1 cellular context compared by ENCODE assay signal in the genomic region with DNA sequence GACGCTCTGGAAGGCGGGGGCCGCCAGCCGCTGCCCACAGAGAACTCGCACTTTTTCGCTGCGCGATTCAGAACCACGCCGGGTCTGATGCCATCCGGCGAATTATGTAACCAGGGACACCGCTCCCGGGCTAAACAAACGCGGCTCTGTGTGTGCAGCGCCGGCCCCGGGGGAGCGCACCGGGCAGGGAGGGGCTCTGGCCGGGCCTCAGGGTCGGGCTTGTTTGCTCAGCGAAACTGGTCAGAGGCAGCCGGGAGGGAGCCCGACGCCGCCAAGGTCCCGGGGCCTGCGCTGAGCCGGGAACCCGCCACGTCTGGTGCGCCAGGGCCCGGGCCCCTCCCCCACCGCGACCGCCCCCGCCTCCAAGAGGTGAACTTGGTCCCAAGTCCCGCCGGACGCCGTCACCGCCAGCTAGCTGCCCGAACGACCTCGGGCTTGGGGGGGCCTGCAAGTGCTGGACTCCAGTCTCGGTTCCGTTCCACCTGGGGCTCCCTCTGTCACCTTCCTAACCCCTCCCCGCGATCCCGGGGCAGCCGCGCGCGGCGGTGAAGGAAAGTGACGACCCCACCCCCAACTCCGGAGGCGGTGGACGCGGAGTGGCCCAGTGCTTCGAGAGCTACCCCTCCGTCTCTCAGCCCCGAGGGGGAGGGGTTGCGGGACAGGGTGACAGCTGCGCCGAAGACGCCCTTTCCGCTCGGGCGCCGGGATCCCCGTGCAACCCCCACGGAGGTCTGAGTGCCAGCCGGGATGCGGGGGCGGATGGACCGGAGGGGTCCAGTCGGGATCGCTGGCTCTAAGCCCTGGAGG.
TF ChIP-seq lines count a peak whose summit lies in the region.

No MANE protein-coding gene starts in this region.

TF ChIP-seq in HepG2, 621 proteins besides CTCF, POLR2A, EP300 and RAD21 (continued from another document and continues in another):
- TF ChIP-seq HNRNPLL (IDR thresholded peaks at IDR 0.05; ENCODE audit: low read depth, low read length, poor library complexity, severe bottlenecking): peak; percentile 67
- TF ChIP-seq ISX (CRISPR knock-in tag; conservative IDR thresholded peaks at IDR 0.05): 0 out of 2 replicates have a peak, but pooled peaks have one; percentile 14
- TF ChIP-seq RELA (CRISPR knock-in tag; IDR thresholded peaks at IDR 0.05): 0 out of 2 replicates have a peak, but pooled peaks have one; percentile 30
- TF ChIP-seq PAX8 (CRISPR knock-in tag; IDR thresholded peaks at IDR 0.05; ENCODE audit: borderline replicate concordance): no peak
- TF ChIP-seq BRCA1 (CRISPR knock-in tag; IDR thresholded peaks at IDR 0.05): peak; percentile 80; the same call in 1 of the 2 replicates
- peak; percentile 82 for TF ChIP-seq ZNF501 (CRISPR knock-in tag; IDR thresholded peaks at IDR 0.05)
- no peak for TF ChIP-seq GLI4 (CRISPR knock-in tag; IDR thresholded peaks at IDR 0.05; ENCODE audit: borderline replicate concordance)
- TF ChIP-seq ZHX2 (IDR thresholded peaks at IDR 0.05; ENCODE audit: low read depth): no peak
- TF ChIP-seq ZHX2 (CRISPR knock-in tag; IDR thresholded peaks at IDR 0.05; ENCODE audit: borderline replicate concordance): peak; percentile 37; the same call in 1 of the 2 replicates
- peak; percentile 77; the same call in 1 of the 2 replicates for TF ChIP-seq MIER3 (CRISPR knock-in tag; IDR thresholded peaks at IDR 0.05; ENCODE audit: borderline replicate concordance)
- TF ChIP-seq RBFOX2 (IDR thresholded peaks at IDR 0.05; ENCODE audit: low read depth, low read length): peak; percentile 88
- TF ChIP-seq THYN1 (CRISPR knock-in tag; IDR thresholded peaks at IDR 0.05; ENCODE audit: borderline replicate concordance, low read depth): no peak
- TF ChIP-seq, protein P1, sequence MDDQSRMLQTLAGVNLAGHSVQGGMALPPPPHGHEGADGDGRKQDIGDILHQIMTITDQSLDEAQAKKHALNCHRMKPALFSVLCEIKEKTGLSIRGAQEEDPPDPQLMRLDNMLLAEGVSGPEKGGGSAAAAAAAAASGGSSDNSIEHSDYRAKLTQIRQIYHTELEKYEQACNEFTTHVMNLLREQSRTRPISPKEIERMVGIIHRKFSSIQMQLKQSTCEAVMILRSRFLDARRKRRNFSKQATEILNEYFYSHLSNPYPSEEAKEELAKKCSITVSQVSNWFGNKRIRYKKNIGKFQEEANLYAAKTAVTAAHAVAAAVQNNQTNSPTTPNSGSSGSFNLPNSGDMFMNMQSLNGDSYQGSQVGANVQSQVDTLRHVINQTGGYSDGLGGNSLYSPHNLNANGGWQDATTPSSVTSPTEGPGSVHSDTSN (CRISPR knock-in tag; IDR thresholded peaks at IDR 0.05; ENCODE audit: borderline replicate concordance): no peak
- no peak; the same call in 1 of the 2 replicates for TF ChIP-seq NR2F6 (IDR thresholded peaks at IDR 0.05)
- peak; percentile 77 for TF ChIP-seq NR2F6 (CRISPR knock-in tag; IDR thresholded peaks at IDR 0.05)
- peak; percentile 18; the same call in 1 of the 2 replicates for TF ChIP-seq ZNF891 (CRISPR knock-in tag; IDR thresholded peaks at IDR 0.05)
- TF ChIP-seq HMGXB3 (CRISPR knock-in tag; IDR thresholded peaks at IDR 0.05; ENCODE audit: borderline replicate concordance): no peak; the same call in 1 of the 2 replicates
- 0 out of 2 replicates have a peak, but pooled peaks have one; percentile 35 for TF ChIP-seq FUBP1 (CRISPR knock-in tag; IDR thresholded peaks at IDR 0.05; ENCODE audit: borderline replicate concordance)
- peak; percentile 90 for TF ChIP-seq SKI (IDR thresholded peaks at IDR 0.05; ENCODE audit: partially characterized antibody)
- TF ChIP-seq, protein P2, sequence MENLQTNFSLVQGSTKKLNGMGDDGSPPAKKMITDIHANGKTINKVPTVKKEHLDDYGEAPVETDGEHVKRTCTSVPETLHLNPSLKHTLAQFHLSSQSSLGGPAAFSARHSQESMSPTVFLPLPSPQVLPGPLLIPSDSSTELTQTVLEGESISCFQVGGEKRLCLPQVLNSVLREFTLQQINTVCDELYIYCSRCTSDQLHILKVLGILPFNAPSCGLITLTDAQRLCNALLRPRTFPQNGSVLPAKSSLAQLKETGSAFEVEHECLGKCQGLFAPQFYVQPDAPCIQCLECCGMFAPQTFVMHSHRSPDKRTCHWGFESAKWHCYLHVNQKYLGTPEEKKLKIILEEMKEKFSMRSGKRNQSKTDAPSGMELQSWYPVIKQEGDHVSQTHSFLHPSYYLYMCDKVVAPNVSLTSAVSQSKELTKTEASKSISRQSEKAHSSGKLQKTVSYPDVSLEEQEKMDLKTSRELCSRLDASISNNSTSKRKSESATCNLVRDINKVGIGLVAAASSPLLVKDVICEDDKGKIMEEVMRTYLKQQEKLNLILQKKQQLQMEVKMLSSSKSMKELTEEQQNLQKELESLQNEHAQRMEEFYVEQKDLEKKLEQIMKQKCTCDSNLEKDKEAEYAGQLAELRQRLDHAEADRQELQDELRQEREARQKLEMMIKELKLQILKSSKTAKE (CRISPR knock-in tag; IDR thresholded peaks at IDR 0.05; ENCODE audit: borderline replicate concordance): peak; percentile 98
- no peak for TF ChIP-seq ZNF260 (CRISPR knock-in tag; IDR thresholded peaks at IDR 0.05; ENCODE audit: borderline replicate concordance, low read depth)
- no peak for TF ChIP-seq BHLHE40 (IDR thresholded peaks at IDR 0.05; ENCODE audit: low read length)
- peak; percentile 59; the same call in 1 of the 2 replicates for TF ChIP-seq BORCS8-MEF2B (CRISPR knock-in tag; IDR thresholded peaks at IDR 0.05)
- 0 out of 2 replicates have a peak, but pooled peaks have one; percentile 66 for TF ChIP-seq IRX3 (CRISPR knock-in tag; IDR thresholded peaks at IDR 0.05; ENCODE audit: borderline replicate concordance, low read depth)
- TF ChIP-seq, protein P3, sequence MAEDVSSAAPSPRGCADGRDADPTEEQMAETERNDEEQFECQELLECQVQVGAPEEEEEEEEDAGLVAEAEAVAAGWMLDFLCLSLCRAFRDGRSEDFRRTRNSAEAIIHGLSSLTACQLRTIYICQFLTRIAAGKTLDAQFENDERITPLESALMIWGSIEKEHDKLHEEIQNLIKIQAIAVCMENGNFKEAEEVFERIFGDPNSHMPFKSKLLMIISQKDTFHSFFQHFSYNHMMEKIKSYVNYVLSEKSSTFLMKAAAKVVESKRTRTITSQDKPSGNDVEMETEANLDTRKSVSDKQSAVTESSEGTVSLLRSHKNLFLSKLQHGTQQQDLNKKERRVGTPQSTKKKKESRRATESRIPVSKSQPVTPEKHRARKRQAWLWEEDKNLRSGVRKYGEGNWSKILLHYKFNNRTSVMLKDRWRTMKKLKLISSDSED (CRISPR knock-in tag; IDR thresholded peaks at IDR 0.05): no peak
- TF ChIP-seq MEIS1 (CRISPR knock-in tag; IDR thresholded peaks at IDR 0.05; ENCODE audit: borderline replicate concordance): no peak
- no peak for TF ChIP-seq CENPT (CRISPR knock-in tag; IDR thresholded peaks at IDR 0.05; ENCODE audit: low read depth)
- TF ChIP-seq ATRX (CRISPR knock-in tag; IDR thresholded peaks at IDR 0.05; ENCODE audit: borderline replicate concordance): no peak
- TF ChIP-seq MTA1 (CRISPR knock-in tag; IDR thresholded peaks at IDR 0.05; ENCODE audit: borderline replicate concordance): peak; percentile 82; the same call in 1 of the 2 replicates
- peak; percentile 60; the same call in 1 of the 2 replicates for TF ChIP-seq TFAP4 (IDR thresholded peaks at IDR 0.05; ENCODE audit: borderline replicate concordance, low read depth)
- TF ChIP-seq ZNF256 (CRISPR knock-in tag; conservative IDR thresholded peaks at IDR 0.05): no peak
- peak; percentile 38 for TF ChIP-seq SALL2 (CRISPR knock-in tag; IDR thresholded peaks at IDR 0.05)
- no peak for TF ChIP-seq ATF5 (CRISPR knock-in tag; IDR thresholded peaks at IDR 0.05; ENCODE audit: low read depth)
- TF ChIP-seq SUZ12 (IDR thresholded peaks at IDR 0.05; ENCODE audit: low read depth, low read length): no peak
- TF ChIP-seq DBP (CRISPR knock-in tag; IDR thresholded peaks at IDR 0.05; ENCODE audit: not compliant biosample characterization): no peak
